ENCODE assay signal across 18 cellular contexts in genomic region chr9:136459425-136459824, GRCh38. TPM values are rescaled to one million over a fixed set of nuclear protein-coding genes. Genes with fewer than 3 reads are reported as not detected.
DNase-seq lines count a peak whose midpoint lies in the region; ATAC-seq and TF ChIP-seq lines count a peak whose summit lies in the region.
"Had no signal": no experiment of that assay in that cellular context is flagged by ENCODE, and none has a peak within 500 bp of the region (broad histone marks: within the 10 kb centered on the region; RNA-seq: fewer than 3 reads in every experiment).

No MANE protein-coding gene starts in this region.

- no peak overlapping the region for H2AK5ac ChIP-seq in neuronal stem cell (ENCODE audit: low read depth, low read length)

- peak overlapping the region; percentile 76 for H3K27ac Mint-ChIP-seq in endodermal cell
- H3K27ac Mint-ChIP-seq: B cell; CD4-positive, CD25-positive, alpha-beta regulatory T cell; CD8-positive, alpha-beta T cell had no signal

- H3K4me3 ChIP-seq in right cardiac atrium (ENCODE audit: low read length) (no peak overlapping the region), heart right ventricle (no peak overlapping the region), endodermal cell (ENCODE audit: low read length) (no peak overlapping the region), neuronal stem cell (ENCODE audit: low read length in 2 of 2) (no peak overlapping the region), spleen (no peak overlapping the region)
- H3K4me3 ChIP-seq: BLaER1, GM23248 had no signal

- ATAC-seq in right cardiac atrium (no peak), heart right ventricle (no peak)
- ATAC-seq: CD8-positive, alpha-beta T cell had no signal

- no peak overlapping the region for H3K14ac ChIP-seq in neuronal stem cell (ENCODE audit: low read length)

- intact Hi-C loops in right cardiac atrium (cut with DNase I) (no loop called here), heart right ventricle (cut with DNase I) (no loop called here), spleen (cut with DNase I; ENCODE audit: low total_unique reads) (no loop called here)

- H3K79me1 ChIP-seq in neuronal stem cell (ENCODE audit: low read depth, low read length): peaks cover 6% of the 10 kb centered on the region

- H4K8ac ChIP-seq in neuronal stem cell (ENCODE audit: low read depth, low read length): no peak overlapping the region

- H3K4me1 ChIP-seq in right cardiac atrium (ENCODE audit: control insufficient read depth, insufficient read depth, low read length) (no peaks in the 10 kb centered on the region), heart right ventricle (no peaks in the 10 kb centered on the region), endodermal cell (ENCODE audit: control insufficient read depth, insufficient read depth, low read length) (no peaks in the 10 kb centered on the region), neuronal stem cell (ENCODE audit: control insufficient read depth in 2 of 2, insufficient read depth in 1 of 2, low read depth in 1 of 2, low read length in 2 of 2) (no peaks in the 10 kb centered on the region), spleen (no peaks in the 10 kb centered on the region)
- H3K4me1 ChIP-seq: Caco-2 had no signal

- no peaks in the 10 kb centered on the region for H3K9me3 Mint-ChIP-seq in endodermal cell
- H3K9me3 Mint-ChIP-seq: CD4-positive, CD25-positive, alpha-beta regulatory T cell; CD8-positive, alpha-beta T cell had no signal

- DNase-seq in right cardiac atrium (peak in 2 of 3 donors; percentile 36 to 46), heart right ventricle (no peak), endodermal cell (no peak), neuronal stem cell (ENCODE audit: low spot score) (no peak), NCI-H187 treated with DMSO at 0.1 percent for 48 hours (lab: John Stamatoyannopoulos, UW) (no peak), spleen (no peak)
- DNase-seq: Caco-2; CD4-positive, CD25-positive, alpha-beta regulatory T cell; CD8-positive, alpha-beta T cell; DMS153; DND-41; GM23248; H7; HCEC 1CT had no signal

- peaks cover 85% of the 10 kb centered on the region for H3K36me3 Mint-ChIP-seq in endodermal cell (ENCODE audit: low read depth)

- no peak overlapping the region for H2BK12ac ChIP-seq in neuronal stem cell (ENCODE audit: low read length)

- no peak overlapping the region for H3K4me2 ChIP-seq in neuronal stem cell (ENCODE audit: insufficient read depth, low read length, poor library complexity, severe bottlenecking)
- H3K4me2 ChIP-seq: BLaER1 had no signal

- H3K27me3 Mint-ChIP-seq in endodermal cell (ENCODE audit: insufficient read depth): no peaks in the 10 kb centered on the region
- H3K27me3 Mint-ChIP-seq: B cell; CD4-positive, CD25-positive, alpha-beta regulatory T cell had no signal

- H3K23ac ChIP-seq in neuronal stem cell (ENCODE audit: low read depth, low read length, poor library complexity): peak overlapping the region; percentile 95

- no peak for TF ChIP-seq CTCF in heart right ventricle (IDR thresholded peaks at IDR 0.05)
- TF ChIP-seq CTCF in endodermal cell (conservative IDR thresholded peaks at IDR 0.05): no peak
- TF ChIP-seq CTCF in spleen (IDR thresholded peaks at IDR 0.05 in 8 of 11, conservative IDR thresholded peaks at IDR 0.05 in 3 of 11): no peak

- H3K9ac ChIP-seq in endodermal cell (ENCODE audit: extremely low read depth, low read length, poor library complexity, severe bottlenecking): no peak overlapping the region
- no peak overlapping the region for H3K9ac ChIP-seq in neuronal stem cell (ENCODE audit: low read depth, low read length, poor library complexity)
- H3K9ac ChIP-seq: BLaER1, GM23248 had no signal

- H3K4ac ChIP-seq in neuronal stem cell (ENCODE audit: low read length): no peak overlapping the region

- H2AFZ ChIP-seq in neuronal stem cell (ENCODE audit: low read length): no peak overlapping the region
- H2AFZ ChIP-seq: GM23248 had no signal

- no peak overlapping the region for H2BK15ac ChIP-seq in neuronal stem cell (ENCODE audit: low read length)

- H3K9me3 ChIP-seq in right cardiac atrium (ENCODE audit: control insufficient read depth, low read length): no peaks in the 10 kb centered on the region
- no peaks in the 10 kb centered on the region for H3K9me3 ChIP-seq in heart right ventricle
- no peaks in the 10 kb centered on the region for H3K9me3 ChIP-seq in endodermal cell (ENCODE audit: control insufficient read depth, low read length)
- no peaks in the 10 kb centered on the region for H3K9me3 ChIP-seq in neuronal stem cell (replicated peaks in 1 of 2; ENCODE audit: control insufficient read depth in 2 of 2, insufficient read depth in 1 of 2, low read depth in 1 of 2, low read length in 2 of 2)
- no peaks in the 10 kb centered on the region for H3K9me3 ChIP-seq in spleen
- H3K9me3 ChIP-seq: BLaER1, Caco-2 had no signal

- H2BK5ac ChIP-seq in neuronal stem cell (ENCODE audit: low read length): no peak overlapping the region

- H4K91ac ChIP-seq in neuronal stem cell (ENCODE audit: low read depth, low read length, poor library complexity): no peak overlapping the region

- no peak overlapping the region for H3K4me3 Mint-ChIP-seq in endodermal cell
- H3K4me3 Mint-ChIP-seq: B cell; CD4-positive, CD25-positive, alpha-beta regulatory T cell; CD8-positive, alpha-beta T cell had no signal

- no peaks in the 10 kb centered on the region for H3K4me1 Mint-ChIP-seq in endodermal cell
- H3K4me1 Mint-ChIP-seq: B cell had no signal

- 96% methylated on average over 28 of the region's 28 CpGs for WGBS in right cardiac atrium
- WGBS in heart right ventricle, 2 donors: 96 to 97% methylated on average over 28 of the region's 28 CpGs
- 93% methylated on average over 25 to 28 of the region's 28 CpGs for WGBS in endodermal cell (ENCODE audit: insufficient coverage in 1 of 2, insufficient read length in 1 of 2), 2 experiments
- no CpG with 5 or more reads among the region's 28 CpGs for WGBS in neuronal stem cell (ENCODE audit: extremely low coverage in 2 of 2, insufficient read length in 2 of 2, insufficient replicate concordance in 1 of 2), 2 donors
- WGBS in spleen, 5 donors: 92 to 97% (median 94%) methylated on average over 28 of the region's 28 CpGs

- H3K18ac ChIP-seq in neuronal stem cell (ENCODE audit: low read length): no peak overlapping the region

- no peaks in the 10 kb centered on the region for H3K27me3 ChIP-seq in right cardiac atrium (ENCODE audit: control insufficient read depth, insufficient read depth)
- no peaks in the 10 kb centered on the region for H3K27me3 ChIP-seq in heart right ventricle
- no peaks in the 10 kb centered on the region for H3K27me3 ChIP-seq in endodermal cell (ENCODE audit: control insufficient read depth, insufficient read depth, low read length, poor library complexity, severe bottlenecking)
- no peaks in the 10 kb centered on the region for H3K27me3 ChIP-seq in neuronal stem cell (ENCODE audit: control insufficient read depth in 3 of 3, insufficient read depth in 3 of 3, low read depth in 1 of 3, low read length in 3 of 3)
- no peaks in the 10 kb centered on the region for H3K27me3 ChIP-seq in spleen (replicated peaks in 1 of 7)
- H3K27me3 ChIP-seq: BLaER1 had no signal

- no peak for TF ChIP-seq POLR2A in spleen (IDR thresholded peaks at IDR 0.05)

- no peak overlapping the region for H3K27ac ChIP-seq in right cardiac atrium (ENCODE audit: low read length)
- no peak overlapping the region for H3K27ac ChIP-seq in heart right ventricle
- H3K27ac ChIP-seq in endodermal cell (ENCODE audit: low read depth, low read length): no peak overlapping the region
- H3K27ac ChIP-seq in neuronal stem cell (replicated peaks; ENCODE audit: low read length): no peak overlapping the region
- H3K27ac ChIP-seq in spleen: no peak overlapping the region
- H3K27ac ChIP-seq: 22Rv1, BLaER1, C4-2B, GM23248 had no signal

- no peak overlapping the region for H2BK120ac ChIP-seq in neuronal stem cell (ENCODE audit: low read depth, low read length)

- H3K36me3 ChIP-seq in heart right ventricle: peaks cover 12 to 100% (median 96%) of the 10 kb centered on the region in 9 donors
- H3K36me3 ChIP-seq in endodermal cell (ENCODE audit: control insufficient read depth, insufficient read depth, low read length): peaks cover 86% of the 10 kb centered on the region
- peaks cover 64 to 98% of the 10 kb centered on the region in 2 donors for H3K36me3 ChIP-seq in neuronal stem cell (replicated peaks in 1 of 2; ENCODE audit: control insufficient read depth in 2 of 2, insufficient read depth in 2 of 2, low read length in 2 of 2)
- H3K36me3 ChIP-seq in spleen: peaks cover 25 to 100% (median 100%) of the 10 kb centered on the region in 6 donors

RNA-seq across cellular contexts. Expression of gene INPP5E, which starts 19.8 kb away (rescaled TPM):
- total RNA-seq in right cardiac atrium (10 to 100 TPM in 1 of 4 donors, 1 to 10 TPM in 3; 8.8 to 12.3 (median 9.2) TPM), heart right ventricle (10 to 100 TPM in 3 of 10 donors, 1 to 10 TPM in 7; 7.4 to 12.5 (median 9.3) TPM), endodermal cell (10 to 100 TPM; 30.8 to 34.7 TPM), spleen (10 to 100 TPM; 13.1 to 25.3 (median 18.7) TPM)
- polyA plus RNA-seq in right cardiac atrium (7.7 TPM), heart right ventricle (10 to 100 TPM in 1 of 2 donors, 1 to 10 TPM in 1; 6.6 to 16.8 TPM), spleen (10 to 100 TPM in 2 of 3 donors, 1 to 10 TPM in 1; 7.8 to 20.3 (median 15.7) TPM)
- 22.6 TPM for polyA plus RNA-seq in endodermal cell (2013, experiment 1 of 2)
- polyA plus RNA-seq in endodermal cell (2013, experiment 2 of 2): 19.3 TPM
- polyA plus RNA-seq in neuronal stem cell (2013, experiment 1 of 2): 17.9 TPM
- polyA plus RNA-seq in neuronal stem cell (2013, experiment 2 of 2): 17.2 TPM

RNA-seq across cellular contexts. Expression of gene SEC16A, which starts 23.4 kb away (rescaled TPM):
- total RNA-seq in right cardiac atrium (10 to 100 TPM; 24.2 to 35.3 (median 28.6) TPM), heart right ventricle (10 to 100 TPM; 21.9 to 35.9 (median 28.6) TPM), endodermal cell (10 to 100 TPM; 54.6 to 60.7 TPM), spleen (10 to 100 TPM; 74.6 to 92.1 (median 87.8) TPM)
- polyA plus RNA-seq in right cardiac atrium (23.1 TPM), heart right ventricle (10 to 100 TPM; 24.4 to 35.6 TPM), spleen (10 to 100 TPM; 35.0 to 58.9 (median 52.6) TPM)
- polyA plus RNA-seq in endodermal cell (2013, experiment 1 of 2): 43.1 TPM
- 41.4 TPM for polyA plus RNA-seq in endodermal cell (2013, experiment 2 of 2)
- 14.7 TPM for polyA plus RNA-seq in neuronal stem cell (2013, experiment 1 of 2)
- 15.9 TPM for polyA plus RNA-seq in neuronal stem cell (2013, experiment 2 of 2)

RNA-seq across cellular contexts. Expression of gene PMPCA, which starts 49.0 kb away (rescaled TPM):
- total RNA-seq in right cardiac atrium: 10 to 100 TPM; 50.8 to 58.5 (median 56.8) TPM
- polyA plus RNA-seq in right cardiac atrium: 63.4 TPM
- total RNA-seq in heart right ventricle: 10 to 100 TPM; 59.3 to 85.2 (median 75.4) TPM
- polyA plus RNA-seq in heart right ventricle: 10 to 100 TPM; 63.5 to 77.2 TPM
- 10 to 100 TPM; 82.7 to 85.4 TPM for total RNA-seq in endodermal cell
- polyA plus RNA-seq in endodermal cell (2013, experiment 1 of 2): 58.6 TPM
- polyA plus RNA-seq in endodermal cell (2013, experiment 2 of 2): 51.4 TPM
- 37.1 TPM for polyA plus RNA-seq in neuronal stem cell (2013, experiment 1 of 2)
- 37.8 TPM for polyA plus RNA-seq in neuronal stem cell (2013, experiment 2 of 2)
- 10 to 100 TPM; 36.8 to 55.1 (median 46.0) TPM for total RNA-seq in spleen
- 10 to 100 TPM; 38.6 to 56.2 (median 48.1) TPM for polyA plus RNA-seq in spleen

RNA-seq across cellular contexts. Expression of gene ENTR1, which starts 49.0 kb away (rescaled TPM):
- total RNA-seq in right cardiac atrium (10 to 100 TPM; 18.2 to 22.9 (median 20.1) TPM), heart right ventricle (10 to 100 TPM; 11.5 to 26.9 (median 14.9) TPM), endodermal cell (10 to 100 TPM; 76.6 to 83.1 TPM), spleen (10 to 100 TPM; 38.5 to 67.4 (median 58.7) TPM)
- polyA plus RNA-seq in right cardiac atrium (13.6 TPM), heart right ventricle (10 to 100 TPM; 21.4 to 23.7 TPM), spleen (10 to 100 TPM; 45.6 to 78.5 (median 70.1) TPM)
- polyA plus RNA-seq in endodermal cell (2013, experiment 1 of 2): 62.8 TPM
- polyA plus RNA-seq in endodermal cell (2013, experiment 2 of 2): 58.4 TPM
- 53.7 TPM for polyA plus RNA-seq in neuronal stem cell (2013, experiment 1 of 2)
- 51.2 TPM for polyA plus RNA-seq in neuronal stem cell (2013, experiment 2 of 2)

RNA-seq across cellular contexts. Expression of gene SNAPC4, which starts 59.5 kb away (rescaled TPM):
- total RNA-seq in right cardiac atrium: 1 to 10 TPM; 3.2 to 4.4 (median 3.9) TPM
- polyA plus RNA-seq in right cardiac atrium: 3.7 TPM
- 1 to 10 TPM; 3.4 to 6.1 (median 4.7) TPM for total RNA-seq in heart right ventricle
- polyA plus RNA-seq in heart right ventricle: 1 to 10 TPM; 3.0 to 8.3 TPM
- 10 to 100 TPM; 18.0 to 18.7 TPM for total RNA-seq in endodermal cell
- polyA plus RNA-seq in endodermal cell (2013, experiment 1 of 2): 14.5 TPM
- 13.5 TPM for polyA plus RNA-seq in endodermal cell (2013, experiment 2 of 2)
- 7.2 TPM for polyA plus RNA-seq in neuronal stem cell (2013, experiment 1 of 2)
- 7.1 TPM for polyA plus RNA-seq in neuronal stem cell (2013, experiment 2 of 2)
- 10 to 100 TPM in 4 of 7 donors, 1 to 10 TPM in 3; 6.4 to 14.5 (median 10.3) TPM for total RNA-seq in spleen
- polyA plus RNA-seq in spleen: 10 to 100 TPM in 1 of 3 donors, 1 to 10 TPM in 2; 4.6 to 13.6 (median 9.4) TPM

Comparison
In these comparisons a context has a peak if more than half of its experiments do, and no peak if none do; other contexts are left out.
1. DNase-seq: peak in right cardiac atrium (2 of 3); none in heart right ventricle (0 of 2), endodermal cell (single experiment), neuronal stem cell (single experiment), NCI-H187 treated with DMSO at 0.1 percent for 48 hours (single experiment) and spleen (single experiment).